ENCODE assay signal across 16 cellular contexts in the genomic region with DNA sequence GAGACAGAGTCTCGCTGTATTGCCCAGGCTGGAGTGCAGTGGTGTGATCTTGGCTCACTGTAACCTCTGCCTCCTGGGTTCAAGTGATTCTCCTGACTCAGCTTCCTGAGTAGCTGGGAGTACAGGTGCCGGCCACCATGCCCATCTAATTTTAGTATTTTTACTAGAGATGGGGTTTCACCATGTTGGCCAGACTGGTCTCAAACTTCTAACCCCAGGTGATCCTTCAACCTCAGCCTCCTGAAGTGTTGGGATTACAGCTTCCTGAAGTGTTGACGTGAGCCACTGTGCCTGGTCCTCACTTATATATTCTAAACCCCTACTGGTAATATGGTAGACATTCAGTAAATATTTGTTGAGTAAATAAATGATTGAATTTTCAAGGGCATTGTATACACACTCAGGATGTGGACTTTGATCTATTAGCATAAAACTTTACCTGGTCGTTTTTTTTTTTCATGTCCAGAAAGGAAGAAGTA. TPM values are rescaled to one million over a fixed set of nuclear protein-coding genes. Genes with fewer than 3 reads are reported as not detected.
DNase-seq lines count a peak whose midpoint lies in the region; ATAC-seq and TF ChIP-seq lines count a peak whose summit lies in the region.
"Had no signal": no experiment of that assay in that cellular context is flagged by ENCODE, and none has a peak within 500 bp of the region (broad histone marks: within the 10 kb centered on the region; RNA-seq: fewer than 3 reads in every experiment).

No MANE protein-coding gene starts in this region.

- peaks cover 3% of the 10 kb centered on the region for H3K4me1 ChIP-seq in lower lobe of right lung
- H3K4me1 ChIP-seq: SJCRH30 had no signal

- H3K36me3 ChIP-seq in lower lobe of right lung: no peaks in the 10 kb centered on the region
- H3K36me3 ChIP-seq: SJCRH30 had no signal

- no peak overlapping the region for H3K27ac ChIP-seq in lower lobe of right lung
- H3K27ac ChIP-seq: PC-9, SJCRH30 had no signal

- intact Hi-C loops in lower lobe of right lung (cut with DNase I): loop anchor here (5.0 kb wide), 1 partner anchor 121 kb away; no protein-coding TSS in a partner anchor

- no peaks in the 10 kb centered on the region for H3K9me3 ChIP-seq in lower lobe of right lung
- H3K9me3 ChIP-seq: SJCRH30 had no signal

- no peak for TF ChIP-seq CTCF in lower lobe of right lung (IDR thresholded peaks at IDR 0.05)

- DNase-seq in COLO668 (lab: John Stamatoyannopoulos, UW; ENCODE audit: unreplicated experiment) (peak; percentile 46), LoVo (ENCODE audit: low spot score) (peak; percentile 63), NCI-H69 (lab: John Stamatoyannopoulos, UW) (peak; percentile 21), lower lobe of right lung (no peak), C1 segment of cervical spinal cord (lab: John Stamatoyannopoulos, UW) (no peak), DMS79 treated with DMSO at 0.1 percent for 48 hours (lab: John Stamatoyannopoulos, UW) (no peak), NCI-H2107 treated with DMSO at 0.1 percent for 48 hours (lab: John Stamatoyannopoulos, UW; ENCODE audit: unreplicated experiment) (no peak)
- DNase-seq: CD4-positive, alpha-beta T cell; DND-41; KG1; NCI-H1930; NCI-H524 treated with DMSO at 0.1 percent for 48 hours; PC-9; SJCRH30; T1000 had no signal

- no peaks in the 10 kb centered on the region for H3K27me3 ChIP-seq in lower lobe of right lung (ENCODE audit: low read depth)
- H3K27me3 ChIP-seq: SJCRH30 had no signal

- H3K4me3 ChIP-seq in lower lobe of right lung: no peak overlapping the region
- H3K4me3 ChIP-seq: PC-9, SJCRH30 had no signal

- ATAC-seq in lower lobe of right lung: peak; percentile 72
- no peak for ATAC-seq in HG02623 (IDR thresholded peaks at IDR 0.05; ENCODE audit: unreplicated experiment)

RNA-seq across cellular contexts. Expression of gene MTHFD2L, which starts 33.0 kb away (rescaled TPM):
- 11.0 TPM for total RNA-seq in lower lobe of right lung

Comparison
In these comparisons a context has a peak if more than half of its experiments do, and no peak if none do; other contexts are left out.
1. DNase-seq: peak in COLO668 (single experiment), LoVo (single experiment) and NCI-H69 (single experiment); none in lower lobe of right lung (single experiment), C1 segment of cervical spinal cord (0 of 14), DMS79 treated with DMSO at 0.1 percent for 48 hours (single experiment) and NCI-H2107 treated with DMSO at 0.1 percent for 48 hours (single experiment).